Comparison of ENCODE assay signal across 21 cellular contexts in the genomic region with DNA sequence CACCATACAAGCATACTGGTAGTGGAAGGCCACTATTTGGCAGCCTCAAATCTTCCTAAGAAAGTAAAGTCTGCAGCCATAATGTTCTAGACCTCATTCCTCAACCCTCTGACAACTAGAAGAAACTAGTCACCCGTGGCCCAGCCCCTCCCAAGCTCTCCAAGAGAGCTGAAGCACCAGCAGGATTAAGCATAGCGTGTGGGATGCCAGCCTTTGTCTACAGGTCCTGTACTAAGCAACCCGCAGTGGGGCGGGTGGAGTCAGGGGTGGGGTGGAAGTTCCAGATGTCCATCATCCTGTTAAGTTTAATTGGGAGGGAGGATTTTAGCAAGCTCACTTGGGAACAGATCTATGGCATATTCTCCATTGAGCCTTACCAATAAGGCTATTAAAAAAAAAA. TPM values are rescaled to one million over a fixed set of nuclear protein-coding genes. Genes with fewer than 3 reads are reported as not detected.
DNase-seq lines count a peak whose midpoint lies in the region; ATAC-seq and TF ChIP-seq lines count a peak whose summit lies in the region.
"Had no signal": no experiment of that assay in that cellular context is flagged by ENCODE, and none has a peak within 500 bp of the region (broad histone marks: within the 10 kb centered on the region; RNA-seq: fewer than 3 reads in every experiment).

No MANE protein-coding gene starts in this region.

- peaks cover 93% of the 10 kb centered on the region for H3K79me2 ChIP-seq in neural progenitor cell (ENCODE audit: low read depth)

- ATAC-seq in esophagus mucosa = peak; percentile 90
- ATAC-seq in body of pancreas = no peak
- no peak for ATAC-seq in T-helper 17 cell
- ATAC-seq: T-cell had no signal

- H3K9me3 ChIP-seq in neural progenitor cell (ENCODE audit: low read depth) = no peaks in the 10 kb centered on the region
- no peaks in the 10 kb centered on the region for H3K9me3 ChIP-seq in body of pancreas
- no peaks in the 10 kb centered on the region for H3K9me3 ChIP-seq in T-helper 17 cell (ENCODE audit: control insufficient read depth, low read length, poor library complexity, severe bottlenecking)
- H3K9me3 ChIP-seq: esophagus muscularis mucosa had no signal

- H2AFZ ChIP-seq in neural progenitor cell (replicated peaks) = no peak overlapping the region
- H2AFZ ChIP-seq: PC-9 had no signal

- H3K27ac ChIP-seq in neural progenitor cell (no peak overlapping the region), body of pancreas (no peak overlapping the region)
- H3K27ac ChIP-seq: esophagus muscularis mucosa, PC-9 had no signal

- peak overlapping the region; percentile 61 for H3K4me2 ChIP-seq in neural progenitor cell
- H3K4me2 ChIP-seq: PC-9 had no signal

- H3K4me3 Mint-ChIP-seq in neural progenitor cell (no peak overlapping the region), T-helper 17 cell (no peak overlapping the region)
- H3K4me3 Mint-ChIP-seq: B cell, H9 had no signal

- no peaks in the 10 kb centered on the region for H3K9me3 Mint-ChIP-seq in neural progenitor cell
- H3K9me3 Mint-ChIP-seq: H9, IgD-negative memory B cell, T-cell had no signal

- H3K9ac ChIP-seq in neural progenitor cell = no peak overlapping the region

- H3F3A ChIP-seq in neural progenitor cell (ENCODE audit: low read depth) = peaks cover 14% of the 10 kb centered on the region

- peaks cover 22% of the 10 kb centered on the region for H4K20me1 ChIP-seq in neural progenitor cell (ENCODE audit: low read depth)

- H3K4me1 Mint-ChIP-seq in neural progenitor cell (peaks cover 26% of the 10 kb centered on the region), T-helper 17 cell (peaks cover 17% of the 10 kb centered on the region)

- H3K27ac Mint-ChIP-seq in neural progenitor cell (peak overlapping the region; percentile 37), T-helper 17 cell (no peak overlapping the region)
- H3K27ac Mint-ChIP-seq: B cell, IgD-negative memory B cell had no signal

- H3K27me3 ChIP-seq in neural progenitor cell = no peaks in the 10 kb centered on the region
- H3K27me3 ChIP-seq in body of pancreas = no peaks in the 10 kb centered on the region
- H3K27me3 ChIP-seq: esophagus muscularis mucosa had no signal

- H3K4me3 ChIP-seq in neural progenitor cell = no peak overlapping the region
- no peak overlapping the region for H3K4me3 ChIP-seq in body of pancreas
- H3K4me3 ChIP-seq: esophagus muscularis mucosa, PC-9 had no signal

- TF ChIP-seq POLR2A in body of pancreas (IDR thresholded peaks at IDR 0.05) = no peak

- in situ Hi-C loops in Caki2 (cut with HindIII; ENCODE audit: low pct_unique_long_range_greater_than_20kb, low sequenced_read_pairs) = no loop called here

- 76 to 86% methylated on average over 4 of the region's 4 CpGs for WGBS in body of pancreas, 2 donors

- H3K36me3 Mint-ChIP-seq in neural progenitor cell (peaks cover 9% of the 10 kb centered on the region), T-helper 17 cell (ENCODE audit: low read depth) (no peaks in the 10 kb centered on the region)
- H3K36me3 Mint-ChIP-seq: IgD-negative memory B cell had no signal

- peaks cover 32% of the 10 kb centered on the region for H3K4me1 ChIP-seq in neural progenitor cell
- H3K4me1 ChIP-seq in body of pancreas = peaks cover 25% of the 10 kb centered on the region

- H3K27me3 Mint-ChIP-seq in neural progenitor cell (ENCODE audit: insufficient read depth, low read depth) = peaks cover 2% of the 10 kb centered on the region
- no peaks in the 10 kb centered on the region for H3K27me3 Mint-ChIP-seq in T-helper 17 cell
- H3K27me3 Mint-ChIP-seq: B cell, IgD-negative memory B cell, T-cell had no signal

- TF ChIP-seq CTCF in neural progenitor cell (IDR thresholded peaks at IDR 0.05) (no peak), body of pancreas (IDR thresholded peaks at IDR 0.05) (no peak)

- H3K36me3 ChIP-seq in neural progenitor cell (no peaks in the 10 kb centered on the region), body of pancreas (replicated peaks in 1 of 2; ENCODE audit: insufficient read depth in 1 of 2, low read depth in 2 of 2) (no peaks in the 10 kb centered on the region)

- intact Hi-C loops in body of pancreas (cut with DNase I) = no loop called here

- peak; percentile 22 for DNase-seq in Caki2 (ENCODE audit: low read depth)
- DNase-seq in NCI-H69 (lab: John Stamatoyannopoulos, UW) = peak; percentile 75
- DNase-seq in neural progenitor cell (ENCODE audit: low spot score) = peak; percentile 82
- DNase-seq in body of pancreas = no peak
- DNase-seq in UCSD-AML1 (lab: John Stamatoyannopoulos, UW; ENCODE audit: unreplicated experiment) = no peak
- DNase-seq in GM19240 (ENCODE audit: insufficient read length, low spot score) = no peak
- no peak for DNase-seq in T-helper 17 cell
- DNase-seq: activated CD4-positive, alpha-beta T cell treated with anti-CD3 and anti-CD28 coated beads for 1 hour; activated T-cell treated with anti-CD3 and anti-CD28 coated beads for 4 hours; DND-41; H9; hippocampal formation; NCI-H1436; PC-9; T-cell had no signal

RNA-seq across cellular contexts. Expression of a gene that starts 14.2 kb away (rescaled TPM):
- 25.9 and 41.4 TPM in 2 replicates for total RNA-seq in Caki2 (2014; rRNA removed; shearing (Covaris generic); ENCODE audit: low replicate concordance)
- total RNA-seq in esophagus mucosa (31.6 TPM), neural progenitor cell (ENCODE audit: low replicate concordance) (62.7 and 66.5 TPM in 2 replicates), body of pancreas (10 to 100 TPM; 53.2 to 55.0 TPM), T-helper 17 cell (10 to 100 TPM; 47.6 to 51.5 TPM)

RNA-seq across cellular contexts. Expression of a gene that starts 36.2 kb away (rescaled TPM):
- 55.7 and 67.4 TPM in 2 replicates for total RNA-seq in Caki2 (2014; rRNA removed; shearing (Covaris generic); ENCODE audit: low replicate concordance)
- 32.8 TPM for total RNA-seq in esophagus mucosa
- total RNA-seq in neural progenitor cell (ENCODE audit: low replicate concordance) = 40.9 and 46.6 TPM in 2 replicates
- 10 to 100 TPM; 57.4 to 71.6 TPM for total RNA-seq in body of pancreas
- total RNA-seq in T-helper 17 cell = 10 to 100 TPM; 56.2 to 56.6 TPM

RNA-seq across cellular contexts. Expression of a gene that starts 59.6 kb away (rescaled TPM):
- total RNA-seq in Caki2 (2014; rRNA removed; shearing (Covaris generic); ENCODE audit: low replicate concordance) = not detected in 2 replicates
- total RNA-seq in esophagus mucosa (not detected), neural progenitor cell (ENCODE audit: low replicate concordance) (not detected in 2 replicates), body of pancreas (not detected), T-helper 17 cell (not detected)
- total RNA-seq: B cell, esophagus muscularis mucosa, H9, liver, NCI-H460, PC-9, T-cell had no signal

Comparison
In these comparisons a context has a peak if more than half of its experiments do, and no peak if none do; other contexts are left out.
1. DNase-seq: peak in Caki2 (single experiment), NCI-H69 (single experiment) and neural progenitor cell (single experiment); none in body of pancreas (0 of 4), UCSD-AML1 (single experiment), GM19240 (single experiment) and T-helper 17 cell (0 of 3).